In the genomic region with DNA sequence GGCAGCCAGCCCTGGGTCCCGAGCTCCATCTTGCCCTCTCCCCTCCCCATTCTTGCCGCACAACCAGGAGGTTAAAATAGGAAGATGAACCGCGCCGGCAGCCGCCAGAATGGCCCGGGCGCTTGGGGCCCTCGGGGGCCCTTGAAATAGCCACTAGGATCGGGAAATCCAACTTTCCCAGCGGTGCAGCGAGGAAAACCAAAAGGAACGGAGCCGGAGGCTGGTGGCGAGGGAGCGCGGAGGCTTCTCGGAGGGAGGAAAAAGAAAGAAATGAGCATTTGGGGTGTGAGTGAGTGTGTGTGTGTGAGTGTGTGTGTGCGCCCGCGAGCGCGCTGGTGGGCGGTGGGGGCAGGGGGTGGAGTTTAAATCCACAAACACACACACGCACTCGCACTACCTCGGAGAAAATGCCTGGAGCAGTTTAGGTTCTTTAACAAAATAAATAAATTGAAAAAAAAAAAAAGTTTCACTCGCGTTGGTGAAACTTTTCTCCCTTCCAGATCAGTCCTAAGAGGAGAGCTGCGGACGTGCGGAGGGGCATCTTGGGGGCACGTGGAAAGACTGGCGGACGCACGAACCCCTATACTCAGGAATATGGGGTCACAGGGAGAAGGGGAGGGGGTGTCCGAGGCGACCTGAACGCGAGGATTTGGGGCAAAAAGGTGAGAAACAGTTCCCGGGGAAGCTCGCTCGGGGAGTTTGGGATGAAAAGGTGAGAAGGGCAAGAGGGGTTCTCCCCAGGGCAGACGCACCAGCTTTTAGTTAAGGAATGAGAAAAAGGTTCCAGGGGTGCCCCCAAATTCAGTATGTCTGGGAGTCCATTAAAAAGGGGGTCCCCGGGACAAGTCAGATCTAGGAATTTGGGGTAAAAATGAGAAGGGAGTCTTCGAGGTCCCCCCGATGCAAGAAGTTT, we compare ENCODE assay signal across 8 cellular contexts. TPM values are rescaled to one million over a fixed set of nuclear protein-coding genes. Genes with fewer than 3 reads are reported as not detected.
DNase-seq lines count a peak whose midpoint lies in the region; ATAC-seq lines count a peak whose summit lies in the region.

No MANE protein-coding gene starts in this region.

- no peaks in the 10 kb centered on the region for H3K9me3 ChIP-seq in SJSA1 (replicated peaks)
- no peaks in the 10 kb centered on the region for H3K9me3 ChIP-seq in right cardiac atrium (ENCODE audit: control insufficient read depth, low read length)

- H3K27me3 ChIP-seq in SJSA1 (replicated peaks) (no peaks in the 10 kb centered on the region), right cardiac atrium (ENCODE audit: control insufficient read depth, insufficient read depth) (no peaks in the 10 kb centered on the region)

- H3K4me3 ChIP-seq in SJSA1 (peak overlapping the region; percentile 46), right cardiac atrium (ENCODE audit: low read length) (peak overlapping the region; percentile 84)

- DNase-seq in NCI-H1092 treated with DMSO at 0.1 percent for 48 hours (lab: John Stamatoyannopoulos, UW) (peak; percentile 47), NCI-H1092 (lab: John Stamatoyannopoulos, UW) (no peak), SJSA1 (ENCODE audit: low read depth in 1 of 2, low spot score in 2 of 2) (peak; percentile 46 to 57), amniotic epithelial cell (ENCODE audit: low read depth) (peak; percentile 59), right cardiac atrium (peak; percentile 68 to 85 (median 84)), retina (peak; percentile 81)

- WGBS in right cardiac atrium, result under 1% methylated on average over 47 of the region's 47 CpGs

- H3K36me3 ChIP-seq in SJSA1, result no peaks in the 10 kb centered on the region

- ATAC-seq in right cardiac atrium (peak; percentile 12 to 30), HG03025 (IDR thresholded peaks at IDR 0.05; ENCODE audit: low FRiP score, unreplicated experiment) (no peak), GM21723 (IDR thresholded peaks at IDR 0.05; ENCODE audit: unreplicated experiment) (no peak)

- no peak overlapping the region for H3K27ac ChIP-seq in SJSA1
- peak overlapping the region; percentile 91 for H3K27ac ChIP-seq in right cardiac atrium (ENCODE audit: low read length)

- intact Hi-C loops in right cardiac atrium (cut with DNase I), result loop anchor here in 3 of 4 donors (5.0 kb wide), 3 partner anchors 42 to 52 kb away; no protein-coding TSS in a partner anchor

- H3K4me1 ChIP-seq in SJSA1 (replicated peaks) (peaks cover 8% of the 10 kb centered on the region), right cardiac atrium (ENCODE audit: control insufficient read depth, insufficient read depth, low read length) (no peaks in the 10 kb centered on the region)

RNA-seq across cellular contexts. Expression of gene RFX2, which starts 1.3 kb away (rescaled TPM):
- 9.7 and 13.1 TPM in 2 replicates for total RNA-seq in SJSA1 (2014; rRNA removed; shearing (Covaris generic))
- total RNA-seq in right cardiac atrium, result 10 to 100 TPM in 2 of 4 donors, 1 to 10 TPM in 2; 5.1 to 15.9 (median 9.6) TPM
- polyA plus RNA-seq in right cardiac atrium, result 8.2 TPM

RNA-seq across cellular contexts. Expression of gene ACSBG2, which starts 26.5 kb away (rescaled TPM):
- not detected in 2 replicates for total RNA-seq in SJSA1 (2014; rRNA removed; shearing (Covaris generic))
- not detected for total RNA-seq in right cardiac atrium
- polyA plus RNA-seq in right cardiac atrium, result not detected

Comparison
In these comparisons a context has a peak if more than half of its experiments do, and no peak if none do; other contexts are left out.
1. ATAC-seq: peak in right cardiac atrium (2 of 2); none in HG03025 (single experiment) and GM21723 (single experiment).